1 cellular context compared by ENCODE assay signal in the genomic region with DNA sequence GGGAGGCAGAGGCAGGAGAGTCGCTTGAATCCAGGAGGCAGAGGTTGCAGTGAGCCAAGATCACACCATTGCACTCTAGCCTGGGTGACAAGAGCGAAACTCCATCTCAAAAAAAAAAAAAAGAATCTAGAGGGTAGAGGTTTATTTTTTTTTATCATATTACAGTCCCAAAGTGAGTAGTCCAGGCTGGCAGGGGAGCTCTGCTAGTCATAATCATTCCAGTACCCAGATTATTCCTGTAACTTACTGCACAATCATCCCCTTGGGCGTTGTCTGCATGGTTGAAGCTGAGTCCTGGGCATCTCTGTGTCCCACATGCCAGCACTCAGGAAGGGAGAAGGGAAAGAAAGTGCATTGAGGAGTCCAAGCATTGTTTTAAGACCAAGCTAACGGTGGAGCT.
TF ChIP-seq lines count a peak whose summit lies in the region.

No MANE protein-coding gene starts in this region.

TF ChIP-seq in HEK293, 187 proteins besides CTCF, POLR2A, EP300 and RAD21 (continued from another document):
- TF ChIP-seq, protein P1, sequence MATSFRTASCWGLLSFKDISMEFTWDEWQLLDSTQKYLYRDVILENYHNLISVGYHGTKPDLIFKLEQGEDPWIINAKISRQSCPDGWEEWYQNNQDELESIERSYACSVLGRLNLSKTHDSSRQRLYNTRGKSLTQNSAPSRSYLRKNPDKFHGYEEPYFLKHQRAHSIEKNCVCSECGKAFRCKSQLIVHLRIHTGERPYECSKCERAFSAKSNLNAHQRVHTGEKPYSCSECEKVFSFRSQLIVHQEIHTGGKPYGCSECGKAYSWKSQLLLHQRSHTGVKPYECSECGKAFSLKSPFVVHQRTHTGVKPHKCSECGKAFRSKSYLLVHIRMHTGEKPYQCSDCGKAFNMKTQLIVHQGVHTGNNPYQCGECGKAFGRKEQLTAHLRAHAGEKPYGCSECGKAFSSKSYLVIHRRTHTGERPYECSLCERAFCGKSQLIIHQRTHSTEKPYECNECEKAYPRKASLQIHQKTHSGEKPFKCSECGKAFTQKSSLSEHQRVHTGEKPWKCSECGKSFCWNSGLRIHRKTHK (tag by site-specific recombination; IDR thresholded peaks at IDR 0.05), result no peak
- TF ChIP-seq ZBTB21 (tag by site-specific recombination; IDR thresholded peaks at IDR 0.05) (no peak), ZFHX2 (tag by site-specific recombination; conservative IDR thresholded peaks at IDR 0.05) (no peak), ZBTB20 (tag by site-specific recombination; IDR thresholded peaks at IDR 0.05) (peak; percentile 32; the same call in 1 of the 2 replicates), GLI4 (tag by site-specific recombination; IDR thresholded peaks at IDR 0.05) (no peak), ZNF600 (tag by site-specific recombination; IDR thresholded peaks at IDR 0.05) (no peak), ZNF223 (tag by site-specific recombination; IDR thresholded peaks at IDR 0.05) (no peak), REPIN1 (tag by site-specific recombination; IDR thresholded peaks at IDR 0.05; ENCODE audit: low read depth) (no peak), ZFP69B (tag by site-specific recombination; IDR thresholded peaks at IDR 0.05) (no peak), ZFP3 (tag by site-specific recombination; IDR thresholded peaks at IDR 0.05; ENCODE audit: low read depth) (no peak), ZNF501 (tag by site-specific recombination; IDR thresholded peaks at IDR 0.05) (no peak)
- TF ChIP-seq, protein P2, sequence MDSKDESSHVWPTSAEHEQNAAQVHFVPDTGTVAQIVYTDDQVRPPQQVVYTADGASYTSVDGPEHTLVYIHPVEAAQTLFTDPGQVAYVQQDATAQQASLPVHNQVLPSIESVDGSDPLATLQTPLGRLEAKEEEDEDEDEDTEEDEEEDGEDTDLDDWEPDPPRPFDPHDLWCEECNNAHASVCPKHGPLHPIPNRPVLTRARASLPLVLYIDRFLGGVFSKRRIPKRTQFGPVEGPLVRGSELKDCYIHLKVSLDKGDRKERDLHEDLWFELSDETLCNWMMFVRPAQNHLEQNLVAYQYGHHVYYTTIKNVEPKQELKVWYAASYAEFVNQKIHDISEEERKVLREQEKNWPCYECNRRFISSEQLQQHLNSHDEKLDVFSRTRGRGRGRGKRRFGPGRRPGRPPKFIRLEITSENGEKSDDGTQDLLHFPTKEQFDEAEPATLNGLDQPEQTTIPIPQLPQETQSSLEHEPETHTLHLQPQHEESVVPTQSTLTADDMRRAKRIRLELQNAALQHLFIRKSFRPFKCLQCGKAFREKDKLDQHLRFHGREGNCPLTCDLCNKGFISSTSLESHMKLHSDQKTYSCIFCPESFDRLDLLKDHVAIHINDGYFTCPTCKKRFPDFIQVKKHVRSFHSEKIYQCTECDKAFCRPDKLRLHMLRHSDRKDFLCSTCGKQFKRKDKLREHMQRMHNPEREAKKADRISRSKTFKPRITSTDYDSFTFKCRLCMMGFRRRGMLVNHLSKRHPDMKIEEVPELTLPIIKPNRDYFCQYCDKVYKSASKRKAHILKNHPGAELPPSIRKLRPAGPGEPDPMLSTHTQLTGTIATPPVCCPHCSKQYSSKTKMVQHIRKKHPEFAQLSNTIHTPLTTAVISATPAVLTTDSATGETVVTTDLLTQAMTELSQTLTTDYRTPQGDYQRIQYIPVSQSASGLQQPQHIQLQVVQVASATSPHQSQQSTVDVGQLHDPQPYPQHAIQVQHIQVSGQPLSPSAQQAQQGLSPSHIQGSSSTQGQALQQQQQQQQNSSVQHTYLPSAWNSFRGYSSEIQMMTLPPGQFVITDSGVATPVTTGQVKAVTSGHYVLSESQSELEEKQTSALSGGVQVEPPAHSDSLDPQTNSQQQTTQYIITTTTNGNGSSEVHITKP (tag by site-specific recombination; IDR thresholded peaks at IDR 0.05), result peak; percentile 94
- TF ChIP-seq, protein P3, sequence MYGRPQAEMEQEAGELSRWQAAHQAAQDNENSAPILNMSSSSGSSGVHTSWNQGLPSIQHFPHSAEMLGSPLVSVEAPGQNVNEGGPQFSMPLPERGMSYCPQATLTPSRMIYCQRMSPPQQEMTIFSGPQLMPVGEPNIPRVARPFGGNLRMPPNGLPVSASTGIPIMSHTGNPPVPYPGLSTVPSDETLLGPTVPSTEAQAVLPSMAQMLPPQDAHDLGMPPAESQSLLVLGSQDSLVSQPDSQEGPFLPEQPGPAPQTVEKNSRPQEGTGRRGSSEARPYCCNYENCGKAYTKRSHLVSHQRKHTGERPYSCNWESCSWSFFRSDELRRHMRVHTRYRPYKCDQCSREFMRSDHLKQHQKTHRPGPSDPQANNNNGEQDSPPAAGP (tag by site-specific recombination; IDR thresholded peaks at IDR 0.05), result no peak
- TF ChIP-seq, protein P4, sequence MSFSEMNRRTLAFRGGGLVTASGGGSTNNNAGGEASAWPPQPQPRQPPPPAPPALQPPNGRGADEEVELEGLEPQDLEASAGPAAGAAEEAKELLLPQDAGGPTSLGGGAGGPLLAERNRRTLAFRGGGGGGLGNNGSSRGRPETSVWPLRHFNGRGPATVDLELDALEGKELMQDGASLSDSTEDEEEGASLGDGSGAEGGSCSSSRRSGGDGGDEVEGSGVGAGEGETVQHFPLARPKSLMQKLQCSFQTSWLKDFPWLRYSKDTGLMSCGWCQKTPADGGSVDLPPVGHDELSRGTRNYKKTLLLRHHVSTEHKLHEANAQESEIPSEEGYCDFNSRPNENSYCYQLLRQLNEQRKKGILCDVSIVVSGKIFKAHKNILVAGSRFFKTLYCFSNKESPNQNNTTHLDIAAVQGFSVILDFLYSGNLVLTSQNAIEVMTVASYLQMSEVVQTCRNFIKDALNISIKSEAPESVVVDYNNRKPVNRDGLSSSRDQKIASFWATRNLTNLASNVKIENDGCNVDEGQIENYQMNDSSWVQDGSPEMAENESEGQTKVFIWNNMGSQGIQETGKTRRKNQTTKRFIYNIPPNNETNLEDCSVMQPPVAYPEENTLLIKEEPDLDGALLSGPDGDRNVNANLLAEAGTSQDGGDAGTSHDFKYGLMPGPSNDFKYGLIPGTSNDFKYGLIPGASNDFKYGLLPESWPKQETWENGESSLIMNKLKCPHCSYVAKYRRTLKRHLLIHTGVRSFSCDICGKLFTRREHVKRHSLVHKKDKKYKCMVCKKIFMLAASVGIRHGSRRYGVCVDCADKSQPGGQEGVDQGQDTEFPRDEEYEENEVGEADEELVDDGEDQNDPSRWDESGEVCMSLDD (tag by site-specific recombination; IDR thresholded peaks at IDR 0.05), result no peak
